In genomic region chr11:17387811-17388210, GRCh38 we compare ENCODE assay signal across 13 cellular contexts. TPM values are rescaled to one million over a fixed set of nuclear protein-coding genes. Genes with fewer than 3 reads are reported as not detected.
A peak's percentile ranks its signal among the peaks of the same experiment; 100 is the strongest.
DNase-seq lines count a peak whose midpoint lies in the region; ATAC-seq and TF ChIP-seq lines count a peak whose summit lies in the region.
"Had no signal": no experiment of that assay in that cellular context is flagged by ENCODE, and none has a peak within 500 bp of the region (broad histone marks: within the 10 kb centered on the region; RNA-seq: fewer than 3 reads in every experiment).

No MANE protein-coding gene starts in this region.

- H3K56ac ChIP-seq in H9 (ENCODE audit: insufficient read length, low read depth, low read length), result no peak overlapping the region

- H2BK20ac ChIP-seq in H9 (ENCODE audit: low read depth, low read length, poor library complexity, severe bottlenecking), result no peak overlapping the region

- H3T11ph ChIP-seq in H9 (ENCODE audit: low read length), result no peak overlapping the region

- H4K8ac ChIP-seq in H9 (replicated peaks; ENCODE audit: insufficient read length, low read depth, low read length), result no peak overlapping the region

- H4K91ac ChIP-seq in H9 (ENCODE audit: insufficient read length, low read depth, low read length), result no peak overlapping the region

- no peak overlapping the region for H3K18ac ChIP-seq in H9 (ENCODE audit: insufficient read length, low read depth, low read length)

- ATAC-seq in central memory CD8-positive, alpha-beta T cell (replicated peaks; ENCODE audit: extremely low read depth, poor library complexity, severe bottlenecking), result no peak
- ATAC-seq in GM18502 (IDR thresholded peaks at IDR 0.05; ENCODE audit: poor library complexity, unreplicated experiment), result no peak
- ATAC-seq: activated CD4-positive, CD25-positive, alpha-beta regulatory T cell treated with anti-CD3 and anti-CD28 coated beads, Interleukin-2, amount 50 U/mL, for 24 hours; HepG2 had no signal

- peak overlapping the region; percentile 85 for H3K4me3 Mint-ChIP-seq in activated CD4-positive, alpha-beta T cell treated with anti-CD3 and anti-CD28 coated beads, Interleukin-2, amount 10 ng/mL, durations not matched to agents 24 days and 14 days
- peak overlapping the region; percentile 69 to 80; a peak in 4 of 5 replicates for H3K4me3 Mint-ChIP-seq in H9
- H3K4me3 Mint-ChIP-seq in central memory CD8-positive, alpha-beta T cell, result peak overlapping the region; percentile 83

- no peaks in the 10 kb centered on the region for H3K79me2 ChIP-seq in H9 (ENCODE audit: insufficient read depth, low read length)

- H3K9me3 Mint-ChIP-seq in activated CD4-positive, alpha-beta T cell treated with anti-CD3 and anti-CD28 coated beads, Interleukin-2, amount 10 ng/mL, durations not matched to agents 24 days and 14 days, result no peaks in the 10 kb centered on the region
- 0 out of 5 replicates have a peak, but pooled peaks cover 0 to 3% of the 10 kb centered on the region in 2 experiments for H3K9me3 Mint-ChIP-seq in H9
- no peaks in the 10 kb centered on the region for H3K9me3 Mint-ChIP-seq in central memory CD8-positive, alpha-beta T cell

- H3K4me1 Mint-ChIP-seq in activated CD4-positive, alpha-beta T cell treated with anti-CD3 and anti-CD28 coated beads, Interleukin-2, amount 10 ng/mL, durations not matched to agents 24 days and 14 days, result peaks cover 6% of the 10 kb centered on the region
- peaks cover 6 to 15% of the 10 kb centered on the region in 2 experiments for H3K4me1 Mint-ChIP-seq in H9
- H3K4me1 Mint-ChIP-seq in central memory CD8-positive, alpha-beta T cell, result no peaks in the 10 kb centered on the region

- no peak overlapping the region for H2BK5ac ChIP-seq in H9 (ENCODE audit: insufficient read length, low read length)

- no CpG with 5 or more reads among the region's 20 CpGs for WGBS in H9 (ENCODE audit: extremely low coverage, insufficient read length, low lambda C conversion rate)

- DNase-seq in activated CD4-positive, alpha-beta T cell treated with anti-CD3 and anti-CD28 coated beads, Interleukin-2, amount 10 ng/mL, durations not matched to agents 24 days and 14 days, result no peak
- DNase-seq in activated CD4-positive, alpha-beta T cell treated with anti-CD3 and anti-CD28 coated beads, Interleukin-2, amount 50 U/mL, for 1 hour, result no peak
- no peak for DNase-seq in H9
- no peak for DNase-seq in central memory CD8-positive, alpha-beta T cell (ENCODE audit: low spot score in 2 of 2)
- peak; percentile 76 for DNase-seq in posterior vena cava (ENCODE audit: low spot score)
- DNase-seq in iPS-NIHi7 (ENCODE audit: extremely low spot score), result no peak
- DNase-seq in ecto neural progenitor cell (ENCODE audit: low spot score), result no peak
- DNase-seq: hypothalamus, NCI-H1048, SW 1271 had no signal

- H2AK5ac ChIP-seq in H9 (ENCODE audit: insufficient read length, low read length), result no peak overlapping the region

- no peak overlapping the region for H2BK12ac ChIP-seq in H9 (ENCODE audit: insufficient read length, low read depth, low read length)

- H3K4me2 ChIP-seq in H9 (ENCODE audit: insufficient read depth, insufficient read length, low read length), result no peak overlapping the region

- no peak overlapping the region for H3K27ac Mint-ChIP-seq in activated CD4-positive, alpha-beta T cell treated with anti-CD3 and anti-CD28 coated beads, Interleukin-2, amount 10 ng/mL, durations not matched to agents 24 days and 14 days
- no peak overlapping the region; a peak in 1 of 7 replicates for H3K27ac Mint-ChIP-seq in H9
- H3K27ac Mint-ChIP-seq in central memory CD8-positive, alpha-beta T cell (ENCODE audit: low read depth), result no peak overlapping the region

- no peaks in the 10 kb centered on the region for H3K27me3 ChIP-seq in H9 (ENCODE audit: insufficient read depth, low read length)

- H2BK15ac ChIP-seq in H9 (ENCODE audit: low read depth, low read length), result no peak overlapping the region

- TF ChIP-seq CTCF in H9 (conservative IDR thresholded peaks at IDR 0.05), result no peak

- no peaks in the 10 kb centered on the region for H3K23me2 ChIP-seq in H9 (ENCODE audit: insufficient read length, low read depth, low read length, poor library complexity, severe bottlenecking)

- no peak overlapping the region for H2BK120ac ChIP-seq in H9 (ENCODE audit: low read depth, low read length, poor library complexity, severe bottlenecking)

- intact Hi-C loops in activated CD4-positive, alpha-beta T cell treated with anti-CD3 and anti-CD28 coated beads, Interleukin-2, amount 10 ng/mL, durations not matched to agents 24 days and 14 days (cut with micrococcal nuclease), result loop anchor here (1.0 to 10.0 kb wide), 2 partner anchors 34 to 347 kb away; partner anchors contain the start of gene KCNC1
- intact Hi-C loops in posterior vena cava (cut with DNase I), result loop anchor here in 1 of 2 donors (2.0 kb wide), 1 partner anchor 117 kb away; no protein-coding TSS in a partner anchor

- peaks cover 26% of the 10 kb centered on the region for H3K27me3 Mint-ChIP-seq in activated CD4-positive, alpha-beta T cell treated with anti-CD3 and anti-CD28 coated beads, Interleukin-2, amount 10 ng/mL, durations not matched to agents 24 days and 14 days
- peaks cover 31% of the 10 kb centered on the region for H3K27me3 Mint-ChIP-seq in H9 (ENCODE audit: low read depth)
- H3K27me3 Mint-ChIP-seq in central memory CD8-positive, alpha-beta T cell, result no peaks in the 10 kb centered on the region

- no peaks in the 10 kb centered on the region for H3K79me1 ChIP-seq in H9 (ENCODE audit: insufficient read depth, low read depth, low read length, poor library complexity, severe bottlenecking)

- H4K5ac ChIP-seq in H9 (ENCODE audit: insufficient read length, low read depth, low read length), result no peak overlapping the region

- no peaks in the 10 kb centered on the region for H3K36me3 Mint-ChIP-seq in activated CD4-positive, alpha-beta T cell treated with anti-CD3 and anti-CD28 coated beads, Interleukin-2, amount 10 ng/mL, durations not matched to agents 24 days and 14 days (ENCODE audit: low read depth)
- peaks cover 7 to 9% (median 8%) of the 10 kb centered on the region in 3 experiments; a peak in 6 of 7 replicates for H3K36me3 Mint-ChIP-seq in H9 (ENCODE audit: insufficient read depth in 1 of 3, low read depth in 3 of 3)
- H3K36me3 Mint-ChIP-seq in central memory CD8-positive, alpha-beta T cell (ENCODE audit: insufficient read depth), result peaks cover 2% of the 10 kb centered on the region

- H3K9me3 ChIP-seq in H9 (ENCODE audit: control insufficient read depth, low read depth, low read length), result no peaks in the 10 kb centered on the region

- no peak overlapping the region for H3K9ac ChIP-seq in H9 (ENCODE audit: extremely low read depth, insufficient read length, low read length)

- H3K27ac ChIP-seq in H9 (ENCODE audit: insufficient read length, low read depth, low read length), result no peak overlapping the region

- no peak overlapping the region for H2AFZ ChIP-seq in H9 (ENCODE audit: low read length)

- H3K23ac ChIP-seq in H9 (ENCODE audit: insufficient read length, low read depth, low read length), result no peak overlapping the region

- H3K14ac ChIP-seq in H9 (ENCODE audit: insufficient read depth, low read length), result no peak overlapping the region

- H3K4ac ChIP-seq in H9 (ENCODE audit: low read depth, low read length), result no peak overlapping the region

- peaks cover 3% of the 10 kb centered on the region for H4K20me1 ChIP-seq in H9 (ENCODE audit: control insufficient read depth, insufficient read depth, insufficient read length)

- H3K4me1 ChIP-seq in H9 (ENCODE audit: insufficient read depth, low read length), result no peaks in the 10 kb centered on the region; the same call in 1 of the 2 replicates

RNA-seq across cellular contexts. Expression of gene KCNJ11, which starts 0.6 kb away (rescaled TPM):
- 0.85 and 1.1 TPM in 2 replicates for total RNA-seq in activated CD4-positive, alpha-beta T cell treated with anti-CD3 and anti-CD28 coated beads, Interleukin-2, amount 10 ng/mL, durations not matched to agents 24 days and 14 days
- total RNA-seq in H9 (2021) (2.3 and 2.9 TPM in 2 replicates), posterior vena cava (1 to 10 TPM in 1 of 2 donors, under 1 TPM in 1; 0.56 to 1.3 TPM)

RNA-seq across cellular contexts. Expression of gene NCR3LG1, which starts 36.2 kb away (rescaled TPM):
- 4.4 and 4.5 TPM in 2 replicates for total RNA-seq in activated CD4-positive, alpha-beta T cell treated with anti-CD3 and anti-CD28 coated beads, Interleukin-2, amount 10 ng/mL, durations not matched to agents 24 days and 14 days
- total RNA-seq in H9 (2021), result 0.94 and 1.4 TPM in 2 replicates
- total RNA-seq in posterior vena cava, result 1 to 10 TPM; 2.5 to 2.9 TPM
